Comparison of ENCODE assay signal across 39 cellular contexts in the genomic region with DNA sequence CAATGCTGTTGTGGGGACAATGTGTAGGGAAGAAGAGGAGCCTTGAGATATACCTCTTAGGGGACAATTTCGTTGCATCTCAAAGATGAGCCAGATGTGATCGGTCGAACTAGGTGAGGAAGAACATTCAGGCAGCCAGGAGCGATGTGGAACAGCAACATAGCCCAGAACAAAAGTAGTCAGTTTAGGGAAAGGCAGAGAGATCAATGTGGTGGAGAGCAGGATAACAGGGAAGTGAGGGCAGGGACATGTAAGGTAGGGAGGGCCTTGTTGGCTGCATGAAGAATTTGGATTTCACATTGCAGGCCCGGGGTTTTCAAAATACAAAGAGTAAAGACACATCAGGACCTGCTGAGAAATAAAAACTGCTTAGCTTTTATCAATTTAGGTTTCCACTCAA. TPM values are rescaled to one million over a fixed set of nuclear protein-coding genes. Genes with fewer than 3 reads are reported as not detected.
"Had no signal": no experiment of that assay in that cellular context is flagged by ENCODE, and none has a peak within 500 bp of the region (broad histone marks: within the 10 kb centered on the region; RNA-seq: fewer than 3 reads in every experiment).

No MANE protein-coding gene starts in this region.

- H3K36me3 ChIP-seq: ascending aorta, cardiac muscle cell had no signal

- ATAC-seq: activated CD4-positive, alpha-beta T cell treated with anti-CD3 and anti-CD28 coated beads for 36 hours; activated CD4-positive, CD25-positive, alpha-beta regulatory T cell treated with anti-CD3 and anti-CD28 coated beads, Interleukin-2, amount 50 U/mL, for 24 hours; activated CD8-positive, alpha-beta memory T cell treated with anti-CD3 and anti-CD28 coated beads, Interleukin-2, amount 10 ng/mL, durations not matched to agents 7 days and 5 days; activated CD8-positive, alpha-beta T cell treated with anti-CD3 and anti-CD28 coated beads, Interleukin-2, amount 10 ng/mL, durations not matched to agents 7 days and 5 days; activated naive CD8-positive, alpha-beta T cell treated with anti-CD3 and anti-CD28 coated beads, Interleukin-2, amount 50 U/mL, for 24 hours had no signal

- H3K36me3 Mint-ChIP-seq: activated CD8-positive, alpha-beta memory T cell treated with anti-CD3 and anti-CD28 coated beads, Interleukin-2, amount 10 ng/mL, durations not matched to agents 7 days and 5 days; activated naive CD4-positive, alpha-beta T cell treated with anti-CD3 and anti-CD28 coated beads, Interleukin-2, amount 10 ng/mL, durations not matched to agents 7 days and 5 days; activated naive CD4-positive, alpha-beta T cell treated with anti-CD3 and anti-CD28 coated beads, Interleukin-2, amount 50 U/mL, for 24 hours; activated naive CD8-positive, alpha-beta T cell; brain had no signal

- H3K4me1 Mint-ChIP-seq: activated CD4-positive, alpha-beta memory T cell treated with anti-CD3 and anti-CD28 coated beads, Interleukin-2, amount 10 ng/mL, durations not matched to agents 7 days and 5 days; activated CD4-positive, alpha-beta T cell treated with anti-CD3 and anti-CD28 coated beads for 36 hours; activated CD4-positive, alpha-beta T cell treated with anti-CD3 and anti-CD28 coated beads, Interleukin-2, amount 10 ng/mL, durations not matched to agents 7 days and 5 days; activated CD8-positive, alpha-beta memory T cell treated with anti-CD3 and anti-CD28 coated beads, Interleukin-2, amount 10 ng/mL, durations not matched to agents 7 days and 5 days; activated naive CD4-positive, alpha-beta T cell treated with anti-CD3 and anti-CD28 coated beads, Interleukin-2, amount 10 ng/mL, durations not matched to agents 7 days and 5 days; activated naive CD4-positive, alpha-beta T cell treated with anti-CD3 and anti-CD28 coated beads, Interleukin-2, amount 50 U/mL, for 24 hours; activated naive CD8-positive, alpha-beta T cell treated with anti-CD3 and anti-CD28 coated beads, Interleukin-2, amount 10 ng/mL, durations not matched to agents 7 days and 5 days; activated naive CD8-positive, alpha-beta T cell treated with anti-CD3 and anti-CD28 coated beads, Interleukin-2, amount 50 U/mL, for 24 hours; central memory CD8-positive, alpha-beta T cell had no signal

- H3K9me3 Mint-ChIP-seq: activated CD4-positive, alpha-beta memory T cell treated with anti-CD3 and anti-CD28 coated beads, Interleukin-2, amount 10 ng/mL, durations not matched to agents 7 days and 5 days; activated CD4-positive, alpha-beta T cell treated with anti-CD3 and anti-CD28 coated beads, Interleukin-2, amount 10 ng/mL, durations not matched to agents 7 days and 5 days; activated naive CD4-positive, alpha-beta T cell treated with anti-CD3 and anti-CD28 coated beads, Interleukin-2, amount 10 ng/mL, durations not matched to agents 7 days and 5 days; activated naive CD8-positive, alpha-beta T cell treated with anti-CD3 and anti-CD28 coated beads, Interleukin-2, amount 50 U/mL, for 24 hours; activated T-cell treated with anti-CD3 and anti-CD28 coated beads, Interleukin-2, amount 50 U/mL, for 24 hours; activated T-helper 2 cell treated with anti-CD3 and anti-CD28 coated beads, Interferon-gamma antibody, Interleukin-2, Interleukin-4, amounts not matched to agents 10 μg/mL and 5 μg/mL and 100 μg/mL, durations not matched to agents 14 hours and 24 hours and 36 hours; brain; central memory CD8-positive, alpha-beta T cell; T-helper 1 cell treated with Interleukin-12 subunit alpha and Interleukin-12 subunit beta and Interleukin-4 antibody, amounts not matched to agents 30 μg/mL and 1 μg/mL, for 36 hours; T-helper 2 cell treated with Interferon-gamma antibody and Interleukin-4, amounts not matched to agents 5 μg/mL and 100 μg/mL, for 36 hours had no signal

- DNase-seq: activated CD4-positive, alpha-beta memory T cell treated with anti-CD3 and anti-CD28 coated beads, Interleukin-2, amount 10 ng/mL, durations not matched to agents 7 days and 5 days; activated CD4-positive, alpha-beta T cell treated with anti-CD3 and anti-CD28 coated beads for 1 hour; activated CD4-positive, alpha-beta T cell treated with anti-CD3 and anti-CD28 coated beads for 36 hours; activated CD4-positive, alpha-beta T cell treated with anti-CD3 and anti-CD28 coated beads for 48 hours; activated CD4-positive, alpha-beta T cell treated with anti-CD3 and anti-CD28 coated beads, Interleukin-2, amount 10 ng/mL, durations not matched to agents 7 days and 5 days; activated CD4-positive, alpha-beta T cell treated with anti-CD3 and anti-CD28 coated beads, Interleukin-2, amount 50 U/mL, for 48 hours; activated CD4-positive, CD25-positive, alpha-beta regulatory T cell; activated CD8-positive, alpha-beta memory T cell treated with anti-CD3 and anti-CD28 coated beads for 24 hours; activated CD8-positive, alpha-beta memory T cell treated with anti-CD3 and anti-CD28 coated beads, Interleukin-2, amount 10 ng/mL, durations not matched to agents 7 days and 5 days; activated CD8-positive, alpha-beta memory T cell treated with anti-CD3 and anti-CD28 coated beads, Interleukin-2, amount 50 U/mL, for 48 hours; activated CD8-positive, alpha-beta T cell treated with anti-CD3 and anti-CD28 coated beads, Interleukin-2, amount 10 ng/mL, durations not matched to agents 7 days and 5 days; activated effector memory CD4-positive, alpha-beta T cell treated with Interleukin-2 at 50 U/mL for 16 hours; activated gamma-delta T cell; activated naive CD4-positive, alpha-beta T cell treated with anti-CD3 and anti-CD28 coated beads, Interleukin-2, amount 10 ng/mL, durations not matched to agents 7 days and 5 days; activated naive CD4-positive, alpha-beta T cell treated with Interleukin-2 at 50 U/mL for 16 hours; activated naive CD8-positive, alpha-beta T cell treated with anti-CD3 and anti-CD28 coated beads, Interleukin-2, amount 10 ng/mL, durations not matched to agents 7 days and 5 days; activated naive CD8-positive, alpha-beta T cell treated with anti-CD3 and anti-CD28 coated beads, Interleukin-2, amount 50 U/mL, for 24 hours; activated T-cell treated with anti-CD3 and anti-CD28 coated beads, Interleukin-2, amount 50 U/mL, for 24 hours; activated T-cell treated with anti-CD3 and anti-CD28 coated beads, Interleukin-2, amount 50 U/mL, for 48 hours; amygdala; anterior cingulate cortex; caudate nucleus; cerebellar nuclear complex; T-helper 2 cell; T-helper 9 cell had no signal

- H3K4me3 Mint-ChIP-seq: activated CD4-positive, alpha-beta memory T cell treated with anti-CD3 and anti-CD28 coated beads, Interleukin-2, amount 10 ng/mL, durations not matched to agents 7 days and 5 days; activated CD4-positive, alpha-beta T cell treated with anti-CD3 and anti-CD28 coated beads for 36 hours; activated CD4-positive, alpha-beta T cell treated with anti-CD3 and anti-CD28 coated beads, Interleukin-2, amount 10 ng/mL, durations not matched to agents 7 days and 5 days; activated CD8-positive, alpha-beta memory T cell treated with anti-CD3 and anti-CD28 coated beads, Interleukin-2, amount 10 ng/mL, durations not matched to agents 7 days and 5 days; activated CD8-positive, alpha-beta T cell treated with anti-CD3 and anti-CD28 coated beads, Interleukin-2, amount 10 ng/mL, durations not matched to agents 7 days and 5 days; activated naive CD4-positive, alpha-beta T cell treated with anti-CD3 and anti-CD28 coated beads, Interleukin-2, amount 10 ng/mL, durations not matched to agents 7 days and 5 days; activated naive CD4-positive, alpha-beta T cell treated with anti-CD3 and anti-CD28 coated beads, Interleukin-2, amount 50 U/mL, for 24 hours; activated naive CD8-positive, alpha-beta T cell; activated naive CD8-positive, alpha-beta T cell treated with anti-CD3 and anti-CD28 coated beads, Interleukin-2, amount 10 ng/mL, durations not matched to agents 7 days and 5 days; activated naive CD8-positive, alpha-beta T cell treated with anti-CD3 and anti-CD28 coated beads, Interleukin-2, amount 50 U/mL, for 24 hours; activated T-cell treated with anti-CD3 and anti-CD28 coated beads, Interleukin-2, amount 50 U/mL, for 24 hours; brain; central memory CD8-positive, alpha-beta T cell; T-helper 1 cell treated with Interleukin-12 subunit alpha and Interleukin-12 subunit beta and Interleukin-4 antibody, amounts not matched to agents 30 μg/mL and 1 μg/mL, for 36 hours; T-helper 2 cell treated with Interferon-gamma antibody and Interleukin-4, amounts not matched to agents 5 μg/mL and 100 μg/mL, for 36 hours had no signal

- H3K27me3 ChIP-seq: ascending aorta, cardiac muscle cell had no signal

- H3K4me1 ChIP-seq: ascending aorta had no signal

- H3K27ac ChIP-seq: ascending aorta, cardiac muscle cell, VCaP had no signal

- H3K9me3 ChIP-seq: ascending aorta had no signal

- H3K4me3 ChIP-seq: ascending aorta, cardiac muscle cell had no signal

- H3K27me3 Mint-ChIP-seq: activated CD4-positive, alpha-beta memory T cell treated with anti-CD3 and anti-CD28 coated beads, Interleukin-2, amount 10 ng/mL, durations not matched to agents 7 days and 5 days; activated naive CD4-positive, alpha-beta T cell treated with anti-CD3 and anti-CD28 coated beads, Interleukin-2, amount 10 ng/mL, durations not matched to agents 7 days and 5 days; activated naive CD4-positive, alpha-beta T cell treated with anti-CD3 and anti-CD28 coated beads, Interleukin-2, amount 50 U/mL, for 24 hours; activated naive CD8-positive, alpha-beta T cell treated with anti-CD3 and anti-CD28 coated beads, Interleukin-2, amount 50 U/mL, for 24 hours; central memory CD8-positive, alpha-beta T cell had no signal

- FAIRE-seq: bronchial epithelial cell, TTC549 had no signal

- H3K27ac Mint-ChIP-seq: activated CD4-positive, alpha-beta memory T cell treated with anti-CD3 and anti-CD28 coated beads, Interleukin-2, amount 10 ng/mL, durations not matched to agents 7 days and 5 days; activated CD4-positive, alpha-beta T cell treated with anti-CD3 and anti-CD28 coated beads for 36 hours; activated CD4-positive, alpha-beta T cell treated with anti-CD3 and anti-CD28 coated beads, Interleukin-2, amount 10 ng/mL, durations not matched to agents 7 days and 5 days; activated CD8-positive, alpha-beta memory T cell treated with anti-CD3 and anti-CD28 coated beads, Interleukin-2, amount 10 ng/mL, durations not matched to agents 7 days and 5 days; activated CD8-positive, alpha-beta T cell treated with anti-CD3 and anti-CD28 coated beads, Interleukin-2, amount 10 ng/mL, durations not matched to agents 7 days and 5 days; activated naive CD4-positive, alpha-beta T cell treated with anti-CD3 and anti-CD28 coated beads, Interleukin-2, amount 10 ng/mL, durations not matched to agents 7 days and 5 days; activated naive CD4-positive, alpha-beta T cell treated with anti-CD3 and anti-CD28 coated beads, Interleukin-2, amount 50 U/mL, for 24 hours; activated naive CD8-positive, alpha-beta T cell; activated naive CD8-positive, alpha-beta T cell treated with anti-CD3 and anti-CD28 coated beads, Interleukin-2, amount 10 ng/mL, durations not matched to agents 7 days and 5 days; activated naive CD8-positive, alpha-beta T cell treated with anti-CD3 and anti-CD28 coated beads, Interleukin-2, amount 50 U/mL, for 24 hours; activated T-cell treated with anti-CD3 and anti-CD28 coated beads, Interleukin-2, amount 50 U/mL, for 24 hours; activated T-helper 2 cell treated with anti-CD3 and anti-CD28 coated beads, Interferon-gamma antibody, Interleukin-2, Interleukin-4, amounts not matched to agents 10 μg/mL and 5 μg/mL and 100 μg/mL, durations not matched to agents 14 hours and 24 hours and 36 hours; brain; T-helper 1 cell treated with Interleukin-12 subunit alpha and Interleukin-12 subunit beta and Interleukin-4 antibody, amounts not matched to agents 30 μg/mL and 1 μg/mL, for 36 hours; T-helper 2 cell treated with Interferon-gamma antibody and Interleukin-4, amounts not matched to agents 5 μg/mL and 100 μg/mL, for 36 hours had no signal

RNA-seq across cellular contexts. Expression of a gene that starts 29.1 kb away (rescaled TPM):
- total RNA-seq: activated T-helper 2 cell treated with anti-CD3 and anti-CD28 coated beads, Interferon-gamma antibody, Interleukin-2, Interleukin-4, amounts not matched to agents 10 μg/mL and 5 μg/mL and 100 μg/mL, durations not matched to agents 14 hours and 24 hours and 36 hours; ascending aorta; chondrocyte had no signal
- polyA plus RNA-seq: cardiac muscle cell had no signal
